In genomic region chr3:174783502-174783901, GRCh38 we compare ENCODE assay signal across 10 cellular contexts.
"Had no signal": no experiment of that assay in that cellular context is flagged by ENCODE, and none has a peak within 500 bp of the region (broad histone marks: within the 10 kb centered on the region; RNA-seq: fewer than 3 reads in every experiment).

No MANE protein-coding gene starts in this region.

- DNase-seq: GM23248, GOT3, H7, H9, HFFc6 had no signal

- FAIRE-seq: H1, H54 had no signal

- H3K36me3 ChIP-seq: HAP-1 had no signal

- H3K9me3 ChIP-seq: HAP-1 had no signal

- H3K9ac ChIP-seq: GM23248 had no signal

- H2AFZ ChIP-seq: GM23248, GM23338 had no signal

- H3K27ac ChIP-seq: GM23248 had no signal

- H3K4me1 ChIP-seq: HAP-1 had no signal

- H3K4me2 ChIP-seq: GM23338 had no signal

- H3K4me3 Mint-ChIP-seq: GM23338, H9 had no signal

- H3K27ac Mint-ChIP-seq: GM23338, H9 had no signal

- H3K4me3 ChIP-seq: GM23248, GM23338, HAP-1 had no signal

- H3K4me1 Mint-ChIP-seq: GM23338 had no signal

- ATAC-seq: GM23338, HCT116 had no signal
